19 cellular contexts compared by ENCODE assay signal in the genomic region with DNA sequence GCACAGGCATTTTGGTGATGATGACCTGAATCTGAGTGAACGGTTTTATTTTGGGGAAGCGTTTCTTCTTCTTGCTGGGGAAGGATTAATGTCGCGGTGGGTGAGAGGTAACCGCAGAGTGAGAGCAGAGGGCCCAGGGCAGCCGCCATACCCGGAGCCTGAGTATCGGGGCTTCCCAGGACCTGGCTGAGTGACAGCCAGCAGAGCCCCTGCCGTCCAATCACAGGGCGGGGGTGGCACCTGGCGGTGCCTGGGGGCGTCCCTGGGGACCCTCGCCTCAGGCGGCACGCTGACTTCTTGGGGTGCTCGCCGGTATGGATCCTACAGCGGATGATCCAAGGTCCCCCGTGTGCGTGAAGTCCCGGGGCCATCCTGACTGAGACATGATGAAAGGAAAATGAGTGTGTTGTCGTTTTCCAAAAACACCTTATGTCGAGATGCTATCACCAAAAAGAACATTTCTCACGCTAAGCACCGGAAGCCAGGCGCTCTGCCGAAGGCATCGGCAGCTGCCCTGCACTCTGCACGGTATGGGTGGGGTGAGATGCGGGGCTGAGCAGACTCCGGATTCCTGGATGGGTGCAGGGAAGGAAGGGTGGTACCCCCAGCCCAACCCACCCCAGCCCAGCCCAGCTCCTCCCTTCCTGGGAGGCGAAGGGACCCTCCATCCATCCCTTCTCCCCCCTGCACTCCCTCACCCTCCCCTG.
"Had no signal": no experiment of that assay in that cellular context is flagged by ENCODE, and none has a peak within 500 bp of the region (broad histone marks: within the 10 kb centered on the region; RNA-seq: fewer than 3 reads in every experiment).

No MANE protein-coding gene starts in this region.

- H3K27ac Mint-ChIP-seq: activated T-helper 1 cell treated with anti-CD3 and anti-CD28 coated beads, Interleukin-12 subunit alpha, Interleukin-12 subunit beta, Interleukin-2, Interleukin-4 antibody, amounts not matched to agents 30 ng/mL and 10 ng/mL and 1 ng/mL, durations not matched to agents 14 hours and 24 hours and 36 hours; T-cell had no signal

- H3K9ac ChIP-seq: parathyroid adenoma had no signal

- H3K27me3 Mint-ChIP-seq: central memory CD8-positive, alpha-beta T cell; T-cell had no signal

- H3K9me3 Mint-ChIP-seq: activated T-helper 1 cell treated with anti-CD3 and anti-CD28 coated beads, Interleukin-12 subunit alpha, Interleukin-12 subunit beta, Interleukin-2, Interleukin-4 antibody, amounts not matched to agents 30 ng/mL and 10 ng/mL and 1 ng/mL, durations not matched to agents 14 hours and 24 hours and 36 hours; central memory CD8-positive, alpha-beta T cell; neural crest cell; T-cell had no signal

- H3K27ac ChIP-seq: ascending aorta, heart right ventricle, parathyroid adenoma, right lobe of liver, thoracic aorta, upper lobe of right lung had no signal

- H3K36me3 ChIP-seq: ascending aorta, heart right ventricle, right lobe of liver, thoracic aorta, upper lobe of right lung had no signal

- H3K4me1 Mint-ChIP-seq: central memory CD8-positive, alpha-beta T cell; neural crest cell; T-cell had no signal

- H3K4me3 ChIP-seq: ascending aorta, heart right ventricle, right lobe of liver, thoracic aorta, upper lobe of right lung had no signal

- H3K4me1 ChIP-seq: ascending aorta, heart right ventricle, parathyroid adenoma, right lobe of liver, upper lobe of right lung had no signal

- H3K4me3 Mint-ChIP-seq: activated T-helper 1 cell treated with anti-CD3 and anti-CD28 coated beads, Interleukin-12 subunit alpha, Interleukin-12 subunit beta, Interleukin-2, Interleukin-4 antibody, amounts not matched to agents 30 ng/mL and 10 ng/mL and 1 ng/mL, durations not matched to agents 14 hours and 24 hours and 36 hours; central memory CD8-positive, alpha-beta T cell; neural crest cell; T-cell had no signal

- H3K9me3 ChIP-seq: ascending aorta, heart right ventricle, right lobe of liver, thoracic aorta, upper lobe of right lung had no signal

- DNase-seq: activated CD4-positive, alpha-beta T cell treated with anti-CD3 and anti-CD28 coated beads, Interleukin-2, amount 50 U/mL, for 1 hour; effector CD4-positive, alpha-beta T cell; heart right ventricle; left ventricle myocardium superior; right lobe of liver; small intestine; stimulated activated CD4-positive, alpha-beta T cell treated with anti-CD3 and anti-CD28 coated beads, Interleukin-15, amount 100 ng/mL, for 24 hours; stimulated activated CD4-positive, alpha-beta T cell treated with anti-CD3 and anti-CD28 coated beads, Interleukin-2, amount 100 ng/mL, for 48 hours; T-helper 9 cell; upper lobe of right lung had no signal

- H3K27me3 ChIP-seq: ascending aorta, right lobe of liver had no signal

- H3K36me3 Mint-ChIP-seq: T-cell had no signal

- ATAC-seq: activated CD4-positive, CD25-positive, alpha-beta regulatory T cell treated with anti-CD3 and anti-CD28 coated beads, Interleukin-2, amount 50 U/mL, for 24 hours; esophagus mucosa; left ventricle myocardium superior; right lobe of liver; upper lobe of right lung had no signal
